ENCODE assay signal across 23 cellular contexts in genomic region chr13:29791997-29792775, GRCh38.
"Had no signal": no experiment of that assay in that cellular context is flagged by ENCODE, and none has a peak within 500 bp of the region (broad histone marks: within the 10 kb centered on the region; RNA-seq: fewer than 3 reads in every experiment).

No MANE protein-coding gene starts in this region.

- H3K4me1 Mint-ChIP-seq: activated naive CD4-positive, alpha-beta T cell treated with anti-CD3 and anti-CD28 coated beads, Interleukin-2, amount 10 ng/mL, durations not matched to agents 7 days and 5 days had no signal

- H3K27me3 Mint-ChIP-seq: activated B cell treated with CpG ODN at 0.5 μM for 24 hours; activated CD4-positive, alpha-beta T cell treated with anti-CD3 and anti-CD28 coated beads, Interleukin-2, amount 10 ng/mL, durations not matched to agents 24 days and 14 days; activated naive CD4-positive, alpha-beta T cell treated with anti-CD3 and anti-CD28 coated beads, Interleukin-2, amount 10 ng/mL, durations not matched to agents 7 days and 5 days; activated T-cell treated with anti-CD3 and anti-CD28 coated beads, Interleukin-2, amount 50 U/mL, for 24 hours; memory B cell; naive B cell; T-cell had no signal

- H3K27me3 ChIP-seq: ascending aorta, cardiac muscle cell, gastrocnemius medialis, heart left ventricle, ovary, testis, upper lobe of right lung had no signal

- H3K4me1 ChIP-seq: ascending aorta, upper lobe of right lung had no signal

- H3K4me2 ChIP-seq: smooth muscle cell had no signal

- H3K27ac ChIP-seq: ascending aorta, cardiac muscle cell, gastrocnemius medialis, heart left ventricle, ovary, testis, upper lobe of right lung had no signal

- H3K9me3 Mint-ChIP-seq: activated B cell treated with CpG ODN at 0.5 μM for 24 hours; activated CD4-positive, alpha-beta T cell treated with anti-CD3 and anti-CD28 coated beads, Interleukin-2, amount 10 ng/mL, durations not matched to agents 24 days and 14 days; activated naive CD4-positive, alpha-beta T cell treated with anti-CD3 and anti-CD28 coated beads, Interleukin-2, amount 10 ng/mL, durations not matched to agents 7 days and 5 days; activated T-cell treated with anti-CD3 and anti-CD28 coated beads, Interleukin-2, amount 50 U/mL, for 24 hours; memory B cell; naive B cell; stimulated activated effector memory CD8-positive, alpha-beta T cell treated with anti-CD3 and anti-CD28 coated beads, Interleukin-12 subunit alpha, Interleukin-12 subunit beta, amount 100 ng/mL, for 72 hours; T-cell had no signal

- H3K9me3 ChIP-seq: ascending aorta, gastrocnemius medialis, heart left ventricle, mucosa of descending colon, ovary, testis, upper lobe of right lung had no signal

- DNase-seq: activated B cell treated with CpG ODN at 0.5 μM for 24 hours; activated CD4-positive, alpha-beta T cell treated with anti-CD3 and anti-CD28 coated beads, Interleukin-2, amount 10 ng/mL, durations not matched to agents 24 days and 14 days; activated CD8-positive, alpha-beta T cell treated with anti-CD3 and anti-CD28 coated beads, Interleukin-2, amount 10 ng/mL, durations not matched to agents 7 days and 5 days; activated naive CD4-positive, alpha-beta T cell treated with anti-CD3 and anti-CD28 coated beads, Interleukin-2, amount 10 ng/mL, durations not matched to agents 7 days and 5 days; activated T-cell treated with anti-CD3 and anti-CD28 coated beads, Interleukin-2, amount 50 U/mL, for 24 hours; gastrocnemius medialis; heart left ventricle; kidney glomerular epithelial cell; left ventricle myocardium superior; mucosa of descending colon; naive B cell; ovary; stimulated activated CD4-positive, alpha-beta T cell treated with anti-CD3 and anti-CD28 coated beads, Interleukin-4, amount 100 ng/mL, for 1 hour; T-cell; T-helper 9 cell; testis; upper lobe of right lung had no signal

- H3K4me3 ChIP-seq: ascending aorta, cardiac muscle cell, gastrocnemius medialis, heart left ventricle, mucosa of descending colon, ovary, smooth muscle cell, testis, upper lobe of right lung had no signal

- H3K36me3 ChIP-seq: ascending aorta, cardiac muscle cell, gastrocnemius medialis, heart left ventricle, ovary, upper lobe of right lung had no signal

- H3K4me3 Mint-ChIP-seq: activated B cell treated with CpG ODN at 0.5 μM for 24 hours; activated CD4-positive, alpha-beta T cell treated with anti-CD3 and anti-CD28 coated beads, Interleukin-2, amount 10 ng/mL, durations not matched to agents 24 days and 14 days; activated CD8-positive, alpha-beta T cell treated with anti-CD3 and anti-CD28 coated beads, Interleukin-2, amount 10 ng/mL, durations not matched to agents 7 days and 5 days; activated naive CD4-positive, alpha-beta T cell treated with anti-CD3 and anti-CD28 coated beads, Interleukin-2, amount 10 ng/mL, durations not matched to agents 7 days and 5 days; activated T-cell treated with anti-CD3 and anti-CD28 coated beads, Interleukin-2, amount 50 U/mL, for 24 hours; memory B cell; stimulated activated effector memory CD8-positive, alpha-beta T cell treated with anti-CD3 and anti-CD28 coated beads, Interleukin-12 subunit alpha, Interleukin-12 subunit beta, amount 100 ng/mL, for 72 hours; T-cell had no signal

- H3K27ac Mint-ChIP-seq: activated B cell treated with CpG ODN at 0.5 μM for 24 hours; activated CD4-positive, alpha-beta T cell treated with anti-CD3 and anti-CD28 coated beads, Interleukin-2, amount 10 ng/mL, durations not matched to agents 24 days and 14 days; activated CD8-positive, alpha-beta T cell treated with anti-CD3 and anti-CD28 coated beads, Interleukin-2, amount 10 ng/mL, durations not matched to agents 7 days and 5 days; activated naive CD4-positive, alpha-beta T cell treated with anti-CD3 and anti-CD28 coated beads, Interleukin-2, amount 10 ng/mL, durations not matched to agents 7 days and 5 days; memory B cell; T-cell had no signal

- ATAC-seq: activated CD8-positive, alpha-beta T cell treated with anti-CD3 and anti-CD28 coated beads, Interleukin-2, amount 10 ng/mL, durations not matched to agents 7 days and 5 days; gastrocnemius medialis; heart left ventricle; left ventricle myocardium superior; mucosa of descending colon; sciatic nerve; T-cell; upper lobe of right lung had no signal

- H3K36me3 Mint-ChIP-seq: activated naive CD4-positive, alpha-beta T cell treated with anti-CD3 and anti-CD28 coated beads, Interleukin-2, amount 10 ng/mL, durations not matched to agents 7 days and 5 days; memory B cell; naive B cell; stimulated activated effector memory CD8-positive, alpha-beta T cell treated with anti-CD3 and anti-CD28 coated beads, Interleukin-12 subunit alpha, Interleukin-12 subunit beta, amount 100 ng/mL, for 72 hours; T-cell had no signal
